ENCODE assay signal across 8 cellular contexts in genomic region chr4:12633058-12633651, GRCh38.
DNase-seq lines count a peak whose midpoint lies in the region; ATAC-seq and TF ChIP-seq lines count a peak whose summit lies in the region.

No MANE protein-coding gene starts in this region.

- H3K9me3 ChIP-seq in OCI-LY7 (ENCODE audit: low read length) (no peaks in the 10 kb centered on the region), neuronal stem cell (replicated peaks in 1 of 2; ENCODE audit: control insufficient read depth in 2 of 2, insufficient read depth in 1 of 2, low read depth in 1 of 2, low read length in 2 of 2) (no peaks in the 10 kb centered on the region)

- H3K27me3 Mint-ChIP-seq in activated T-cell treated with anti-CD3 and anti-CD28 coated beads, Interleukin-2, amount 50 U/mL, for 24 hours = peaks cover 18% of the 10 kb centered on the region

- no peaks in the 10 kb centered on the region for H3K36me3 Mint-ChIP-seq in activated T-cell treated with anti-CD3 and anti-CD28 coated beads, Interleukin-2, amount 50 U/mL, for 24 hours (ENCODE audit: low read depth)

- no peak overlapping the region for H2BK120ac ChIP-seq in neuronal stem cell (ENCODE audit: low read depth, low read length)

- no peak overlapping the region for H2BK5ac ChIP-seq in neuronal stem cell (ENCODE audit: low read length)

- H3K27me3 ChIP-seq in neuronal stem cell (ENCODE audit: control insufficient read depth in 3 of 3, insufficient read depth in 3 of 3, low read depth in 1 of 3, low read length in 3 of 3) = no peaks in the 10 kb centered on the region

- no peaks in the 10 kb centered on the region for H3K79me2 ChIP-seq in OCI-LY7 (ENCODE audit: insufficient read depth, low read depth, low read length)

- H3K36me3 ChIP-seq in OCI-LY7 (ENCODE audit: insufficient read depth, low read length) (no peaks in the 10 kb centered on the region), neuronal stem cell (replicated peaks in 1 of 2; ENCODE audit: control insufficient read depth in 2 of 2, insufficient read depth in 2 of 2, low read length in 2 of 2) (no peaks in the 10 kb centered on the region)

- no peak overlapping the region for H2BK12ac ChIP-seq in neuronal stem cell (ENCODE audit: low read length)

- no peak overlapping the region for H4K8ac ChIP-seq in neuronal stem cell (ENCODE audit: low read depth, low read length)

- H2AK5ac ChIP-seq in neuronal stem cell (ENCODE audit: low read depth, low read length) = no peak overlapping the region

- H3K4ac ChIP-seq in neuronal stem cell (ENCODE audit: low read length) = no peak overlapping the region

- H2BK15ac ChIP-seq in neuronal stem cell (ENCODE audit: low read length) = no peak overlapping the region

- no peak overlapping the region for H3K14ac ChIP-seq in neuronal stem cell (ENCODE audit: low read length)

- H3K27ac ChIP-seq in OCI-LY7 (ENCODE audit: low read depth, low read length, poor library complexity, severe bottlenecking) = no peak overlapping the region
- no peak overlapping the region for H3K27ac ChIP-seq in neuronal stem cell (replicated peaks; ENCODE audit: low read length)

- H3K4me1 ChIP-seq in OCI-LY7 (ENCODE audit: insufficient read depth, low read length, poor library complexity, severe bottlenecking) (no peaks in the 10 kb centered on the region), neuronal stem cell (ENCODE audit: control insufficient read depth in 2 of 2, insufficient read depth in 1 of 2, low read depth in 1 of 2, low read length in 2 of 2) (no peaks in the 10 kb centered on the region)

- H3K4me3 ChIP-seq in OCI-LY7 (ENCODE audit: low read depth, low read length, poor library complexity, severe bottlenecking) = no peak overlapping the region
- no peak overlapping the region for H3K4me3 ChIP-seq in fibroblast of mammary gland (ENCODE audit: control insufficient read depth, low read depth, low read length)
- H3K4me3 ChIP-seq in neuronal stem cell (ENCODE audit: low read length in 2 of 2) = no peak overlapping the region

- H3K27ac Mint-ChIP-seq in activated T-cell treated with anti-CD3 and anti-CD28 coated beads, Interleukin-2, amount 50 U/mL, for 24 hours = no peak overlapping the region

- H4K91ac ChIP-seq in neuronal stem cell (ENCODE audit: low read depth, low read length, poor library complexity) = no peak overlapping the region

- no peaks in the 10 kb centered on the region for H4K20me1 ChIP-seq in OCI-LY7 (ENCODE audit: insufficient read depth, low read length)

- no peaks in the 10 kb centered on the region for H3K4me1 Mint-ChIP-seq in activated T-cell treated with anti-CD3 and anti-CD28 coated beads, Interleukin-2, amount 50 U/mL, for 24 hours (ENCODE audit: low read depth)

- no peaks in the 10 kb centered on the region for H3K9me2 ChIP-seq in OCI-LY7 (ENCODE audit: insufficient read depth, low read length)

- no peak overlapping the region for H3K18ac ChIP-seq in neuronal stem cell (ENCODE audit: low read length)

- POLR2A ChIA-PET in OCI-LY7 (lab: Charles Lee) = no interaction called here

- H3K79me1 ChIP-seq in neuronal stem cell (ENCODE audit: low read depth, low read length) = no peaks in the 10 kb centered on the region

- peaks cover 7% of the 10 kb centered on the region for H3K9me3 Mint-ChIP-seq in activated T-cell treated with anti-CD3 and anti-CD28 coated beads, Interleukin-2, amount 50 U/mL, for 24 hours

- peak; percentile 99 for ATAC-seq in GM21619 (IDR thresholded peaks at IDR 0.05; ENCODE audit: unreplicated experiment)

- no peak overlapping the region for H3K9ac ChIP-seq in neuronal stem cell (ENCODE audit: low read depth, low read length, poor library complexity)

- CTCF ChIA-PET in OCI-LY7 (lab: Charles Lee; ENCODE audit: unreplicated experiment) = no interaction called here

- TF ChIP-seq CTCF in OCI-LY7 (conservative IDR thresholded peaks at IDR 0.05; ENCODE audit: low read length) (peak; percentile 89), fibroblast of mammary gland (conservative IDR thresholded peaks at IDR 0.05; ENCODE audit: control insufficient read depth, insufficient read depth, low read depth, low read length) (peak; percentile 84)

- H2AFZ ChIP-seq in OCI-LY7 (ENCODE audit: low read length) = no peak overlapping the region
- H2AFZ ChIP-seq in neuronal stem cell (ENCODE audit: low read length) = no peak overlapping the region

- H3K4me2 ChIP-seq in OCI-LY7 (ENCODE audit: low read length) (no peak overlapping the region), neuronal stem cell (ENCODE audit: insufficient read depth, low read length, poor library complexity, severe bottlenecking) (no peak overlapping the region)

- H3K4me3 Mint-ChIP-seq in activated T-cell treated with anti-CD3 and anti-CD28 coated beads, Interleukin-2, amount 50 U/mL, for 24 hours = no peak overlapping the region

- DNase-seq in EH (ENCODE audit: low read depth) = peak; percentile 49
- DNase-seq in HuH-7 (ENCODE audit: low spot score) = peak; percentile 32
- peak; percentile 67 for DNase-seq in OCI-LY7 (ENCODE audit: low spot score)
- DNase-seq in activated T-cell treated with anti-CD3 and anti-CD28 coated beads, Interleukin-2, amount 50 U/mL, for 24 hours = peak; percentile 80
- DNase-seq in fibroblast of mammary gland (ENCODE audit: low read depth) = peak; percentile 60
- DNase-seq in neuronal stem cell (ENCODE audit: low spot score) = peak; percentile 80
- DNase-seq in stromal cell of bone marrow (ENCODE audit: low read depth) = peak; percentile 30

- intact Hi-C loops in OCI-LY7 (cut with micrococcal nuclease; ENCODE audit: unreplicated experiment) = loop anchor here (5.0 kb wide), 1 partner anchor 866 kb away; no protein-coding TSS in a partner anchor

- BruUV-seq in OCI-LY7 (replicated peaks; lab: Mats Ljungman, UMichigan) = no TSS peak

- no peak overlapping the region for H3K23ac ChIP-seq in neuronal stem cell (ENCODE audit: low read depth, low read length, poor library complexity)

- WGBS in neuronal stem cell (ENCODE audit: extremely low coverage in 2 of 2, insufficient read length in 2 of 2, insufficient replicate concordance in 1 of 2), 2 donors = no CpG with 5 or more reads among the region's 15 CpGs

Comparison
In these comparisons a context has a peak if more than half of its experiments do, and no peak if none do; other contexts are left out.
1. DNase-seq: peak in every context shown above with its lines; median percentile 80 in activated T-cell treated with anti-CD3 and anti-CD28 coated beads, Interleukin-2, amount 50 U/mL, for 24 hours; 80 in neuronal stem cell; 67 in OCI-LY7; 60 in fibroblast of mammary gland; 49 in EH; 32 in HuH-7; 30 in stromal cell of bone marrow.